Comparison of ENCODE assay signal across 10 cellular contexts in genomic region chr13:30906411-30906990, GRCh38. TPM values are rescaled to one million over a fixed set of nuclear protein-coding genes. Genes with fewer than 3 reads are reported as not detected.
DNase-seq lines count a peak whose midpoint lies in the region; ATAC-seq, FAIRE-seq and TF ChIP-seq lines count a peak whose summit lies in the region.
"Had no signal": no experiment of that assay in that cellular context is flagged by ENCODE, and none has a peak within 500 bp of the region (broad histone marks: within the 10 kb centered on the region; RNA-seq: fewer than 3 reads in every experiment).

No MANE protein-coding gene starts in this region.

- no peaks in the 10 kb centered on the region for H3K9me3 ChIP-seq in adipocyte (ENCODE audit: control insufficient read depth, low read length)
- H3K9me3 ChIP-seq in pancreas = no peaks in the 10 kb centered on the region

- POLR2A ChIA-PET in AG04449 (lab: Yijun Ruan, JAX) = interaction anchor here (0.5 kb wide), 1 partner anchor 63 kb away, joined by 3 read pairs; no protein-coding TSS in a partner anchor

- TF ChIP-seq CTCF in AG04449 (IDR thresholded peaks at IDR 0.05; ENCODE audit: insufficient read depth, low read length, missing control alignments) (no peak), pancreas (IDR thresholded peaks at IDR 0.05) (no peak)

- DNase-seq in AG04449 (ENCODE audit: low read depth, low spot score) (no peak), adipocyte (ENCODE audit: low read depth) (no peak), left ventricle myocardium superior (peak; percentile 49), pancreas (peak in 2 of 6 donors; percentile 30 to 60), kidney glomerular epithelial cell (lab: John Stamatoyannopoulos, UW) (no peak), DMS79 (lab: John Stamatoyannopoulos, UW) (no peak)
- DNase-seq: CD4-positive, alpha-beta T cell; NCI-H1694 had no signal

- H3K9ac ChIP-seq in adipocyte (ENCODE audit: low read length) = peak overlapping the region; percentile 94

- CTCF ChIA-PET in AG04449 (lab: Yijun Ruan, JAX) = interaction anchor here (0.7 to 3.0 kb wide), 3 partner anchors 11 to 138 kb away, joined by 3 to 9 read pairs (median 3); no protein-coding TSS in a partner anchor

- H3K27me3 ChIP-seq in adipocyte (replicated peaks; ENCODE audit: control insufficient read depth, insufficient read depth, low read length) (no peaks in the 10 kb centered on the region), pancreas (peaks cover 0 to 12% (median 4%) of the 10 kb centered on the region in 4 donors)

- peak overlapping the region; percentile 23; the same call in 1 of the 2 replicates for H3K4me3 ChIP-seq in AG04449 (ENCODE audit: low read depth, low read length)
- peak overlapping the region; percentile 94 for H3K4me3 ChIP-seq in adipocyte (ENCODE audit: low read length)
- H3K4me3 ChIP-seq in pancreas = peak overlapping the region in 3 of 4 donors; percentile 0 to 44 (median 27)

- ATAC-seq in left ventricle myocardium superior (peak; percentile 26), pancreas (peak; percentile 23 to 64 (median 38)), GM18861 (IDR thresholded peaks at IDR 0.05; ENCODE audit: unreplicated experiment) (no peak), GM21576 (IDR thresholded peaks at IDR 0.05; ENCODE audit: unreplicated experiment) (no peak)

- intact Hi-C loops in left ventricle myocardium superior (cut with micrococcal nuclease) (no loop called here), pancreas (cut with DNase I) (no loop called here)

- H3K27ac ChIP-seq in pancreas = peak overlapping the region in 1 of 4 donors; percentile 22

- H3K36me3 ChIP-seq in adipocyte (ENCODE audit: control insufficient read depth, insufficient read depth, low read length, severe bottlenecking) (peaks cover 16% of the 10 kb centered on the region), pancreas (no peaks in the 10 kb centered on the region)

- WGBS in pancreas, 2 donors = 13% methylated on average over 45 to 58 of the region's 58 CpGs

- H3K4me1 ChIP-seq in adipocyte (ENCODE audit: control insufficient read depth, insufficient read depth, low read length) (peaks cover 40% of the 10 kb centered on the region), pancreas (no peaks in the 10 kb centered on the region)

- FAIRE-seq in pancreas (lab: Jason Lieb, UNC) = no peak

RNA-seq across cellular contexts. Expression of gene MEDAG, which starts 0.4 kb away (rescaled TPM):
- 4.2 TPM for total RNA-seq in left ventricle myocardium superior
- total RNA-seq in pancreas = 1 to 10 TPM in 4 of 6 donors, under 1 TPM in 2; 0.56 to 6.7 (median 1.7) TPM
- polyA plus RNA-seq in pancreas = 1 to 10 TPM; 5.5 to 5.9 TPM
- total RNA-seq: CD4-positive, alpha-beta T cell had no signal

RNA-seq across cellular contexts. Expression of gene TEX26, which starts 26.0 kb away (rescaled TPM):
- total RNA-seq in left ventricle myocardium superior = not detected
- under 1 TPM in 2 of 6 donors, not detected in 4; 0.17 to 0.37 TPM for total RNA-seq in pancreas
- under 1 TPM; 0.30 to 0.42 TPM for polyA plus RNA-seq in pancreas
- total RNA-seq: CD4-positive, alpha-beta T cell had no signal

Comparison
In these comparisons a context has a peak if more than half of its experiments do, and no peak if none do; other contexts are left out.
1. H3K4me3 ChIP-seq: peak in every context shown above with its lines; median percentile 94 in adipocyte; 27 in pancreas; 23 in AG04449.
2. ATAC-seq: peak in left ventricle myocardium superior (single experiment) and pancreas (4 of 4); none in GM18861 (single experiment) and GM21576 (single experiment).